In the genomic region with DNA sequence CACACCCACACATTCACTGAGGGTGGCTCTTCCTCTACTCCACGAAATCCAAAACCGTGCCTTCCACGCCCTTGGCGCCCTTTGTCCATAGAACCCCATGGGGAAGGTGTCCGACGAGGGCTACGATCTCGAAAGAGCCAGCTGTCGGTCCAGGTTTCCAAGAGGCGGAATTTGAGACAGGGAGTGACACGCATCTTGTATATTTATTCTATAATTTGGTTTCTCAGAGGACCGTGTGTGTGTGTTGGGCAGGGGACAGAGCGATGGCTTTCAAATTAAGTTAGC, we compare ENCODE assay signal across 8 cellular contexts. TPM values are rescaled to one million over a fixed set of nuclear protein-coding genes. Genes with fewer than 3 reads are reported as not detected.
DNase-seq lines count a peak whose midpoint lies in the region; ATAC-seq and TF ChIP-seq lines count a peak whose summit lies in the region.

No MANE protein-coding gene starts in this region.

- H3K36me3 Mint-ChIP-seq in activated CD8-positive, alpha-beta T cell treated with anti-CD3 and anti-CD28 coated beads for 36 hours (ENCODE audit: low read depth) = peaks cover 23% of the 10 kb centered on the region

- H3F3A ChIP-seq in smooth muscle cell (ENCODE audit: low read depth) = peaks cover 3% of the 10 kb centered on the region

- H3K4me2 ChIP-seq in hepatocyte (peak overlapping the region; percentile 81), smooth muscle cell (peak overlapping the region; percentile 96)

- peak overlapping the region; percentile 75 for H2AFZ ChIP-seq in hepatocyte
- H2AFZ ChIP-seq in smooth muscle cell (ENCODE audit: low read depth) = peak overlapping the region; percentile 93

- DNase-seq in HAP-1 (ENCODE audit: low spot score in 2 of 2) (no peak), hepatocyte (ENCODE audit: low spot score) (no peak), smooth muscle cell (lab: John Stamatoyannopoulos, UW; ENCODE audit: unreplicated experiment) (no peak), NCI-H1436 (lab: John Stamatoyannopoulos, UW) (no peak)
- DNase-seq in activated CD8-positive, alpha-beta T cell treated with anti-CD3 and anti-CD28 coated beads for 36 hours = no peak
- no peak for DNase-seq in activated CD4-positive, alpha-beta T cell treated with anti-CD3 and anti-CD28 coated beads for 48 hours

- ATAC-seq in activated CD8-positive, alpha-beta T cell treated with anti-CD3 and anti-CD28 coated beads for 36 hours = no peak
- ATAC-seq in HG03469 (IDR thresholded peaks at IDR 0.05; ENCODE audit: unreplicated experiment) (no peak), HG03108 (IDR thresholded peaks at IDR 0.05; ENCODE audit: unreplicated experiment) (no peak)

- H3K4me1 ChIP-seq in HAP-1 (peaks cover 9% of the 10 kb centered on the region), hepatocyte (ENCODE audit: insufficient read depth) (peaks cover 8% of the 10 kb centered on the region), smooth muscle cell (ENCODE audit: low read depth) (peaks cover 13% of the 10 kb centered on the region)

- no peak for TF ChIP-seq CTCF in activated CD8-positive, alpha-beta T cell treated with anti-CD3 and anti-CD28 coated beads for 36 hours (IDR thresholded peaks at IDR 0.05)
- TF ChIP-seq CTCF in hepatocyte (IDR thresholded peaks at IDR 0.05; ENCODE audit: poor library complexity) (no peak), smooth muscle cell (IDR thresholded peaks at IDR 0.05; ENCODE audit: borderline replicate concordance, insufficient read depth, poor library complexity, severe bottlenecking) (no peak)

- peaks cover 46% of the 10 kb centered on the region for H3K79me2 ChIP-seq in hepatocyte
- peaks cover 50% of the 10 kb centered on the region for H3K79me2 ChIP-seq in smooth muscle cell (ENCODE audit: low read depth)

- H3K4me3 ChIP-seq in HAP-1 (peak overlapping the region; percentile 97), hepatocyte (peak overlapping the region; percentile 64), smooth muscle cell (peak overlapping the region; percentile 76)

- in situ Hi-C loops in HAP-1 (cut with MboI; ENCODE audit: low sequenced_read_pairs) = no loop called here

- H3K9me3 Mint-ChIP-seq in activated CD8-positive, alpha-beta T cell treated with anti-CD3 and anti-CD28 coated beads for 36 hours = peaks cover 7% of the 10 kb centered on the region

- intact Hi-C loops in activated CD8-positive, alpha-beta T cell treated with anti-CD3 and anti-CD28 coated beads for 36 hours (cut with micrococcal nuclease) = loop anchor here (5.0 kb wide), 1 partner anchor 45 kb away; a partner anchor contains a TSS

- peak overlapping the region; percentile 94 for H3K9ac ChIP-seq in smooth muscle cell (ENCODE audit: low read depth)

- CTCF ChIA-PET in activated CD8-positive, alpha-beta T cell treated with anti-CD3 and anti-CD28 coated beads for 36 hours (lab: Charles Lee) = interaction anchor here (1.3 to 1.9 kb wide), 3 partner anchors 15 to 172 kb away, joined by 3 to 6 read pairs (median 5); no protein-coding TSS in a partner anchor

- H4K20me1 ChIP-seq in hepatocyte (ENCODE audit: insufficient read depth, poor library complexity, severe bottlenecking) (peaks cover 5% of the 10 kb centered on the region), smooth muscle cell (ENCODE audit: low read depth) (peaks cover 23% of the 10 kb centered on the region)

- H3K27me3 Mint-ChIP-seq in activated CD8-positive, alpha-beta T cell treated with anti-CD3 and anti-CD28 coated beads for 36 hours = peaks cover 3% of the 10 kb centered on the region

- WGBS in hepatocyte (ENCODE audit: low lambda C conversion rate, missing lambda C conversion rate) = 0% methylated on average over 13 of the region's 13 CpGs
- WGBS in smooth muscle cell (ENCODE audit: low lambda C conversion rate) = under 1% methylated on average over 13 of the region's 13 CpGs

- POLR2A ChIA-PET in activated CD8-positive, alpha-beta T cell treated with anti-CD3 and anti-CD28 coated beads for 36 hours (lab: Charles Lee) = interaction anchor here (0.6 to 1.5 kb wide), 2 partner anchors 62 to 113 kb away, joined by 3 to 5 read pairs; no protein-coding TSS in a partner anchor

- peaks cover 18% of the 10 kb centered on the region for H3K36me3 ChIP-seq in HAP-1 (replicated peaks)
- H3K36me3 ChIP-seq in hepatocyte (replicated peaks; ENCODE audit: insufficient read depth, low read depth) = no peaks in the 10 kb centered on the region
- no peaks in the 10 kb centered on the region for H3K36me3 ChIP-seq in smooth muscle cell (ENCODE audit: low read depth)

- peak overlapping the region; percentile 91 for H3K27ac Mint-ChIP-seq in activated CD8-positive, alpha-beta T cell treated with anti-CD3 and anti-CD28 coated beads for 36 hours

- peaks cover 6% of the 10 kb centered on the region for H3K9me3 ChIP-seq in HAP-1
- no peaks in the 10 kb centered on the region for H3K9me3 ChIP-seq in hepatocyte (ENCODE audit: low read depth)
- no peaks in the 10 kb centered on the region for H3K9me3 ChIP-seq in smooth muscle cell (replicated peaks; ENCODE audit: low read depth)

- H3K4me3 Mint-ChIP-seq in activated CD8-positive, alpha-beta T cell treated with anti-CD3 and anti-CD28 coated beads for 36 hours = peak overlapping the region; percentile 94

- H3K27me3 ChIP-seq in HAP-1 (ENCODE audit: low read depth) (no peaks in the 10 kb centered on the region), hepatocyte (no peaks in the 10 kb centered on the region), smooth muscle cell (ENCODE audit: low read depth) (no peaks in the 10 kb centered on the region)

- peaks cover 22% of the 10 kb centered on the region for H3K4me1 Mint-ChIP-seq in activated CD8-positive, alpha-beta T cell treated with anti-CD3 and anti-CD28 coated beads for 36 hours (ENCODE audit: low read depth)

- peak overlapping the region; percentile 93 for H3K27ac ChIP-seq in hepatocyte
- peak overlapping the region; percentile 92 for H3K27ac ChIP-seq in smooth muscle cell (ENCODE audit: low read depth)

- no peaks in the 10 kb centered on the region for H3K9me2 ChIP-seq in hepatocyte (replicated peaks; ENCODE audit: insufficient read depth)

RNA-seq across cellular contexts. Expression of a gene that starts 0.7 kb away (rescaled TPM):
- 10 to 100 TPM; 15.9 to 17.0 TPM for total RNA-seq in activated CD8-positive, alpha-beta T cell treated with anti-CD3 and anti-CD28 coated beads for 36 hours
- total RNA-seq in hepatocyte (10.5 and 12.1 TPM in 2 replicates), smooth muscle cell (10.1 and 11.3 TPM in 2 replicates)
- polyA plus RNA-seq in hepatocyte (6.2 and 6.8 TPM in 2 replicates), smooth muscle cell (4.7 and 7.7 TPM in 2 replicates)

RNA-seq across cellular contexts. Expression of a gene that starts 43.5 kb away (rescaled TPM):
- total RNA-seq in activated CD8-positive, alpha-beta T cell treated with anti-CD3 and anti-CD28 coated beads for 36 hours = 1 to 10 TPM; 8.3 to 8.4 TPM
- total RNA-seq in hepatocyte = 10.1 and 14.6 TPM in 2 replicates
- polyA plus RNA-seq in hepatocyte = 5.0 and 5.3 TPM in 2 replicates
- total RNA-seq in smooth muscle cell = 7.9 and 14.6 TPM in 2 replicates
- polyA plus RNA-seq in smooth muscle cell = 6.6 and 9.9 TPM in 2 replicates

RNA-seq across cellular contexts. Expression of a gene that starts 43.6 kb away (rescaled TPM):
- total RNA-seq in activated CD8-positive, alpha-beta T cell treated with anti-CD3 and anti-CD28 coated beads for 36 hours = 10 to 100 TPM; 31.9 to 32.3 TPM
- total RNA-seq in hepatocyte (33.0 and 35.7 TPM in 2 replicates), smooth muscle cell (32.2 and 133 TPM in 2 replicates)
- polyA plus RNA-seq in hepatocyte (21.7 and 26.3 TPM in 2 replicates), smooth muscle cell (15.0 and 24.2 TPM in 2 replicates)
